Comparison of ENCODE assay signal across 1 cellular context in genomic region chr10:74650613-74651012, GRCh38.
TF ChIP-seq lines count a peak whose summit lies in the region.

No MANE protein-coding gene starts in this region.

TF ChIP-seq in GM12878, 131 proteins besides CTCF, POLR2A, EP300 and RAD21 (continued from another document):
- TF ChIP-seq, protein P1, sequence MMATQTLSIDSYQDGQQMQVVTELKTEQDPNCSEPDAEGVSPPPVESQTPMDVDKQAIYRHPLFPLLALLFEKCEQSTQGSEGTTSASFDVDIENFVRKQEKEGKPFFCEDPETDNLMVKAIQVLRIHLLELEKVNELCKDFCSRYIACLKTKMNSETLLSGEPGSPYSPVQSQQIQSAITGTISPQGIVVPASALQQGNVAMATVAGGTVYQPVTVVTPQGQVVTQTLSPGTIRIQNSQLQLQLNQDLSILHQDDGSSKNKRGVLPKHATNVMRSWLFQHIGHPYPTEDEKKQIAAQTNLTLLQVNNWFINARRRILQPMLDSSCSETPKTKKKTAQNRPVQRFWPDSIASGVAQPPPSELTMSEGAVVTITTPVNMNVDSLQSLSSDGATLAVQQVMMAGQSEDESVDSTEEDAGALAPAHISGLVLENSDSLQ (IDR thresholded peaks at IDR 0.05) = no peak
- TF ChIP-seq, protein P2, sequence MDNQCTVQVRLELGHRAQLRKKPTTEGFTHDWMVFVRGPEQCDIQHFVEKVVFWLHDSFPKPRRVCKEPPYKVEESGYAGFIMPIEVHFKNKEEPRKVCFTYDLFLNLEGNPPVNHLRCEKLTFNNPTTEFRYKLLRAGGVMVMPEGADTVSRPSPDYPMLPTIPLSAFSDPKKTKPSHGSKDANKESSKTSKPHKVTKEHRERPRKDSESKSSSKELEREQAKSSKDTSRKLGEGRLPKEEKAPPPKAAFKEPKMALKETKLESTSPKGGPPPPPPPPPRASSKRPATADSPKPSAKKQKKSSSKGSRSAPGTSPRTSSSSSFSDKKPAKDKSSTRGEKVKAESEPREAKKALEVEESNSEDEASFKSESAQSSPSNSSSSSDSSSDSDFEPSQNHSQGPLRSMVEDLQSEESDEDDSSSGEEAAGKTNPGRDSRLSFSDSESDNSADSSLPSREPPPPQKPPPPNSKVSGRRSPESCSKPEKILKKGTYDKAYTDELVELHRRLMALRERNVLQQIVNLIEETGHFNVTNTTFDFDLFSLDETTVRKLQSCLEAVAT (IDR thresholded peaks at IDR 0.05) = no peak
- TF ChIP-seq NR2C1 (IDR thresholded peaks at IDR 0.05) (no peak), BCL11A (IDR thresholded peaks at IDR 0.05; ENCODE audit: low read depth, low read length) (no peak), DPF2 (IDR thresholded peaks at IDR 0.05) (no peak), KAT2A (conservative IDR thresholded peaks at IDR 0.05; ENCODE audit: control insufficient read depth, low read depth, low read length) (no peak), ATF3 (IDR thresholded peaks at IDR 0.05; ENCODE audit: borderline replicate concordance, extremely low read depth, low read depth, low read length) (no peak), RFX5 (IDR thresholded peaks at IDR 0.05; ENCODE audit: low read depth, low read length) (no peak), PAX5 (IDR thresholded peaks at IDR 0.05; ENCODE audit: borderline replicate concordance, low read depth, low read length) (no peak), SMC3 (IDR thresholded peaks at IDR 0.05; ENCODE audit: borderline replicate concordance, low read length) (no peak)
- TF ChIP-seq, protein P3, sequence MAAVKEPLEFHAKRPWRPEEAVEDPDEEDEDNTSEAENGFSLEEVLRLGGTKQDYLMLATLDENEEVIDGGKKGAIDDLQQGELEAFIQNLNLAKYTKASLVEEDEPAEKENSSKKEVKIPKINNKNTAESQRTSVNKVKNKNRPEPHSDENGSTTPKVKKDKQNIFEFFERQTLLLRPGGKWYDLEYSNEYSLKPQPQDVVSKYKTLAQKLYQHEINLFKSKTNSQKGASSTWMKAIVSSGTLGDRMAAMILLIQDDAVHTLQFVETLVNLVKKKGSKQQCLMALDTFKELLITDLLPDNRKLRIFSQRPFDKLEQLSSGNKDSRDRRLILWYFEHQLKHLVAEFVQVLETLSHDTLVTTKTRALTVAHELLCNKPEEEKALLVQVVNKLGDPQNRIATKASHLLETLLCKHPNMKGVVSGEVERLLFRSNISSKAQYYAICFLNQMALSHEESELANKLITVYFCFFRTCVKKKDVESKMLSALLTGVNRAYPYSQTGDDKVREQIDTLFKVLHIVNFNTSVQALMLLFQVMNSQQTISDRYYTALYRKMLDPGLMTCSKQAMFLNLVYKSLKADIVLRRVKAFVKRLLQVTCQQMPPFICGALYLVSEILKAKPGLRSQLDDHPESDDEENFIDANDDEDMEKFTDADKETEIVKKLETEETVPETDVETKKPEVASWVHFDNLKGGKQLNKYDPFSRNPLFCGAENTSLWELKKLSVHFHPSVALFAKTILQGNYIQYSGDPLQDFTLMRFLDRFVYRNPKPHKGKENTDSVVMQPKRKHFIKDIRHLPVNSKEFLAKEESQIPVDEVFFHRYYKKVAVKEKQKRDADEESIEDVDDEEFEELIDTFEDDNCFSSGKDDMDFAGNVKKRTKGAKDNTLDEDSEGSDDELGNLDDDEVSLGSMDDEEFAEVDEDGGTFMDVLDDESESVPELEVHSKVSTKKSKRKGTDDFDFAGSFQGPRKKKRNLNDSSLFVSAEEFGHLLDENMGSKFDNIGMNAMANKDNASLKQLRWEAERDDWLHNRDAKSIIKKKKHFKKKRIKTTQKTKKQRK (IDR thresholded peaks at IDR 0.05; ENCODE audit: low read depth, low read length) = no peak
- TF ChIP-seq, protein P4, sequence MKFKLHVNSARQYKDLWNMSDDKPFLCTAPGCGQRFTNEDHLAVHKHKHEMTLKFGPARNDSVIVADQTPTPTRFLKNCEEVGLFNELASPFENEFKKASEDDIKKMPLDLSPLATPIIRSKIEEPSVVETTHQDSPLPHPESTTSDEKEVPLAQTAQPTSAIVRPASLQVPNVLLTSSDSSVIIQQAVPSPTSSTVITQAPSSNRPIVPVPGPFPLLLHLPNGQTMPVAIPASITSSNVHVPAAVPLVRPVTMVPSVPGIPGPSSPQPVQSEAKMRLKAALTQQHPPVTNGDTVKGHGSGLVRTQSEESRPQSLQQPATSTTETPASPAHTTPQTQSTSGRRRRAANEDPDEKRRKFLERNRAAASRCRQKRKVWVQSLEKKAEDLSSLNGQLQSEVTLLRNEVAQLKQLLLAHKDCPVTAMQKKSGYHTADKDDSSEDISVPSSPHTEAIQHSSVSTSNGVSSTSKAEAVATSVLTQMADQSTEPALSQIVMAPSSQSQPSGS (IDR thresholded peaks at IDR 0.05; ENCODE audit: low read length) = no peak; the same call in 1 of the 2 replicates
